Comparison of ENCODE assay signal across 8 cellular contexts in the genomic region with DNA sequence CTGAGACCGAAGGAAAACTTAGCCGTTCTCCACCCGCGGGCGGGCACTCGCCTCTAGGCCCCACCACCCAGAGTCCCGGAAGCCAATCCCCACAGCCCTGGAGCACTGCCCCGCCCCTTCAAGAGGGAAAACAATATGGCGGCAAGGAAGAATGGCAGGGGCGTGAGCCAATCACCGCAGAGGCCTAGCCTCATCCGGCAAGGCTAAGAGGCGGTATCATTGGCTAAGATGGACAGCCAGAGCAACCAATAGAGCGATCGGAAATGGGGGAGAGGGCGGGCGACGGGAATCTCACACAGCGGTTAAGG. TPM values are rescaled to one million over a fixed set of nuclear protein-coding genes. Genes with fewer than 3 reads are reported as not detected.
A peak's percentile ranks its signal among the peaks of the same experiment; 100 is the strongest.
DNase-seq lines count a peak whose midpoint lies in the region; TF ChIP-seq lines count a peak whose summit lies in the region.

No MANE protein-coding gene starts in this region.

- H3K27me3 ChIP-seq in SJCRH30 (no peaks in the 10 kb centered on the region), neutrophil (no peaks in the 10 kb centered on the region)

- no peaks in the 10 kb centered on the region for H3K36me3 ChIP-seq in SJCRH30
- H3K36me3 ChIP-seq in neutrophil = no peaks in the 10 kb centered on the region

- H3K36me3 Mint-ChIP-seq in activated naive CD4-positive, alpha-beta T cell treated with anti-CD3 and anti-CD28 coated beads for 36 hours (ENCODE audit: low read depth) = peaks cover 1% of the 10 kb centered on the region

- H3K27ac ChIP-seq in SJCRH30 (peak overlapping the region; percentile 46), neutrophil (peak overlapping the region; percentile 94), substantia nigra (ENCODE audit: low read depth, low read length, poor library complexity, severe bottlenecking) (peak overlapping the region; percentile 89)

- no peak overlapping the region for H3K4me3 Mint-ChIP-seq in activated naive CD4-positive, alpha-beta T cell treated with anti-CD3 and anti-CD28 coated beads for 36 hours

- no peak overlapping the region for H3K27ac Mint-ChIP-seq in activated naive CD4-positive, alpha-beta T cell treated with anti-CD3 and anti-CD28 coated beads for 36 hours

- DNase-seq in GF-D8 (lab: John Stamatoyannopoulos, UW) (peak; percentile 96), HFF-Myc (ENCODE audit: extremely low read depth, low read depth) (peak; percentile 97), MV-4-11 (lab: John Stamatoyannopoulos, UW) (peak; percentile 99), SJCRH30 (peak; percentile 100), germinal center (ENCODE audit: low spot score) (peak; percentile 99), substantia nigra (lab: John Stamatoyannopoulos, UW) (peak; percentile 91 to 100 (median 99))
- DNase-seq in activated naive CD4-positive, alpha-beta T cell treated with anti-CD3 and anti-CD28 coated beads for 36 hours = peak; percentile 100

- peaks cover 8% of the 10 kb centered on the region for H3K4me1 ChIP-seq in SJCRH30
- peaks cover 49 to 50% of the 10 kb centered on the region in 2 experiments for H3K4me1 ChIP-seq in neutrophil (ENCODE audit: control insufficient read depth in 1 of 2, insufficient read depth in 1 of 2, low read depth in 1 of 2, low read length in 1 of 2)

- H3K4me3 ChIP-seq in HFF-Myc (replicated peaks; ENCODE audit: low read depth, low read length) = peak overlapping the region; percentile 92
- H3K4me3 ChIP-seq in SJCRH30 = peak overlapping the region; percentile 88
- H3K4me3 ChIP-seq in neutrophil (ENCODE audit: low read depth in 1 of 2, low read length in 1 of 2) = peak overlapping the region; percentile 65 to 100

- TF ChIP-seq CTCF in HFF-Myc (IDR thresholded peaks at IDR 0.05; ENCODE audit: low read depth, low read length, missing control alignments) = no peak
- TF ChIP-seq CTCF in neutrophil (IDR thresholded peaks at IDR 0.05) = peak; percentile 28

- no peaks in the 10 kb centered on the region for H3K9me3 Mint-ChIP-seq in activated naive CD4-positive, alpha-beta T cell treated with anti-CD3 and anti-CD28 coated beads for 36 hours

- no peaks in the 10 kb centered on the region for H3K9me3 ChIP-seq in SJCRH30 (replicated peaks)
- H3K9me3 ChIP-seq in neutrophil = no peaks in the 10 kb centered on the region

- CTCF ChIA-PET in activated naive CD4-positive, alpha-beta T cell treated with anti-CD3 and anti-CD28 coated beads for 36 hours (lab: Charles Lee) = interaction anchor here (1.3 to 4.0 kb wide), 3 partner anchors 23 to 212 kb away, joined by 3 to 86 read pairs (median 12); partner anchors contain the start of gene ARL3

- H3K27me3 Mint-ChIP-seq in activated naive CD4-positive, alpha-beta T cell treated with anti-CD3 and anti-CD28 coated beads for 36 hours (ENCODE audit: low read depth) = no peaks in the 10 kb centered on the region

- intact Hi-C loops in activated naive CD4-positive, alpha-beta T cell treated with anti-CD3 and anti-CD28 coated beads for 36 hours (cut with micrococcal nuclease) = loop anchor here (1.0 to 2.0 kb wide), 19 partner anchors 41 to 1147 kb away; partner anchors contain the start of genes ARL3, BTRC, CNNM2 and CUEDC2

- peaks cover 30% of the 10 kb centered on the region for H3K4me1 Mint-ChIP-seq in activated naive CD4-positive, alpha-beta T cell treated with anti-CD3 and anti-CD28 coated beads for 36 hours (ENCODE audit: low read depth)

RNA-seq across cellular contexts. Expression of gene ACTR1A, which starts 0.5 kb away (rescaled TPM):
- 257 and 271 TPM in 2 replicates for total RNA-seq in SJCRH30 (2014; rRNA removed; shearing (Covaris generic))
- 10 to 100 TPM; 59.6 to 60.8 TPM for total RNA-seq in activated naive CD4-positive, alpha-beta T cell treated with anti-CD3 and anti-CD28 coated beads for 36 hours

RNA-seq across cellular contexts. Expression of gene SUFU, which starts 1.8 kb away (rescaled TPM):
- 10.5 and 12.6 TPM in 2 replicates for total RNA-seq in SJCRH30 (2014; rRNA removed; shearing (Covaris generic))
- 1 to 10 TPM; 6.6 to 7.1 TPM for total RNA-seq in activated naive CD4-positive, alpha-beta T cell treated with anti-CD3 and anti-CD28 coated beads for 36 hours

RNA-seq across cellular contexts. Expression of gene C10orf95, which starts 50.6 kb away (rescaled TPM):
- total RNA-seq in SJCRH30 (2014; rRNA removed; shearing (Covaris generic)) = 0.08 and 0.15 TPM in 2 replicates
- total RNA-seq in activated naive CD4-positive, alpha-beta T cell treated with anti-CD3 and anti-CD28 coated beads for 36 hours = under 1 TPM; 0.14 to 0.15 TPM

Comparison
In these comparisons a context has a peak if more than half of its experiments do, and no peak if none do; other contexts are left out.
1. Peak in every context shown above with its lines: DNase-seq, H3K4me3 ChIP-seq and H3K27ac ChIP-seq.